ENCODE assay signal across 16 cellular contexts in genomic region chr10:102342958-102343357, GRCh38. TPM values are rescaled to one million over a fixed set of nuclear protein-coding genes. Genes with fewer than 3 reads are reported as not detected.
DNase-seq lines count a peak whose midpoint lies in the region; TF ChIP-seq lines count a peak whose summit lies in the region.
"Had no signal": no experiment of that assay in that cellular context is flagged by ENCODE, and none has a peak within 500 bp of the region (broad histone marks: within the 10 kb centered on the region; RNA-seq: fewer than 3 reads in every experiment).

No MANE protein-coding gene starts in this region.

- no peak overlapping the region for H3K4me2 ChIP-seq in Karpas-422 (ENCODE audit: low read depth, low read length, poor library complexity, severe bottlenecking)
- H3K4me2 ChIP-seq: BLaER1 had no signal

- in situ Hi-C loops in astrocyte of the cerebellum (cut with HindIII; ENCODE audit: low sequenced_read_pairs) = no loop called here

- H3K36me3 ChIP-seq in iPS-20b (ENCODE audit: insufficient read depth, low read depth, low read length) (peaks cover 6% of the 10 kb centered on the region; the same call in 1 of the 2 replicates), Karpas-422 (ENCODE audit: insufficient read depth, low read length) (no peaks in the 10 kb centered on the region)

- POLR2A ChIA-PET in AG04450 (lab: Yijun Ruan, JAX) = interaction anchor here (0.7 kb wide), 1 partner anchor 12 kb away, joined by 3 read pairs; no protein-coding TSS in a partner anchor

- H3K9me3 ChIP-seq in AG04450 (ENCODE audit: control insufficient read depth, insufficient read depth, low read length) = no peaks in the 10 kb centered on the region
- H3K9me3 ChIP-seq in iPS-20b (ENCODE audit: insufficient read depth, low read depth, low read length) = no peaks in the 10 kb centered on the region
- H3K9me3 ChIP-seq in Karpas-422 (ENCODE audit: low read length) = no peaks in the 10 kb centered on the region
- H3K9me3 ChIP-seq: BLaER1, lower lobe of right lung, pancreas had no signal

- TF ChIP-seq CTCF in AG04450 (IDR thresholded peaks at IDR 0.05; ENCODE audit: low read depth, low read length) (no peak), astrocyte of the cerebellum (IDR thresholded peaks at IDR 0.05; ENCODE audit: low read depth, low read length, missing control alignments) (no peak), nephron progenitor cell (IDR thresholded peaks at IDR 0.05) (no peak)

- peaks cover 7% of the 10 kb centered on the region for H3K27me3 Mint-ChIP-seq in nephron progenitor cell (ENCODE audit: low read depth, poor library complexity)

- no peak overlapping the region for H3K27ac Mint-ChIP-seq in nephron progenitor cell

- no peak overlapping the region for H3K4me3 ChIP-seq in AG04450 (ENCODE audit: low read depth, low read length)
- no peak overlapping the region for H3K4me3 ChIP-seq in astrocyte of the cerebellum (ENCODE audit: low read depth, low read length)
- H3K4me3 ChIP-seq in iPS-20b (ENCODE audit: low read length) = peak overlapping the region; percentile 44
- no peak overlapping the region for H3K4me3 ChIP-seq in Karpas-422 (ENCODE audit: low read length)
- H3K4me3 ChIP-seq: BLaER1, lower lobe of right lung, pancreas, SK-N-MC had no signal

- no peaks in the 10 kb centered on the region for H3K79me2 ChIP-seq in Karpas-422 (ENCODE audit: low read length)

- H3K4me3 Mint-ChIP-seq in nephron progenitor cell = no peak overlapping the region

- H3K36me3 Mint-ChIP-seq in nephron progenitor cell (ENCODE audit: low read depth) = peaks cover 18% of the 10 kb centered on the region

- no peaks in the 10 kb centered on the region for H3K27me3 ChIP-seq in AG04450 (ENCODE audit: control insufficient read depth, insufficient read depth, low read length)
- H3K27me3 ChIP-seq in iPS-20b (ENCODE audit: insufficient read depth, low read length) = peaks cover 64% of the 10 kb centered on the region
- H3K27me3 ChIP-seq in Karpas-422 (ENCODE audit: low read length) = no peaks in the 10 kb centered on the region
- H3K27me3 ChIP-seq: BLaER1, pancreas had no signal

- no peaks in the 10 kb centered on the region for H3K9me2 ChIP-seq in Karpas-422 (replicated peaks; ENCODE audit: insufficient read depth, low read length)

- H3K4me1 ChIP-seq in iPS-20b (ENCODE audit: insufficient read depth, low read length) = peaks cover 10% of the 10 kb centered on the region
- peaks cover 11% of the 10 kb centered on the region for H3K4me1 ChIP-seq in Karpas-422 (ENCODE audit: low read length)
- H3K4me1 ChIP-seq: lower lobe of right lung, pancreas had no signal

- DNase-seq in AG04450 (ENCODE audit: low read depth, low spot score) = peak; percentile 39
- peak; percentile 91 for DNase-seq in HT1080 (ENCODE audit: low read depth)
- peak; percentile 63 for DNase-seq in astrocyte of the cerebellum (ENCODE audit: low read depth)
- DNase-seq in Karpas-422 = no peak
- no peak for DNase-seq in nephron progenitor cell
- no peak for DNase-seq in DMS153 (lab: John Stamatoyannopoulos, UW)
- no peak for DNase-seq in stimulated activated CD8-positive, alpha-beta memory T cell treated with anti-CD3 and anti-CD28 coated beads, Interleukin-4, amount 100 ng/mL, for 48 hours
- DNase-seq: activated effector memory CD4-positive, alpha-beta T cell treated with anti-CD3 and anti-CD28 coated beads, Interleukin-2, amount 50 U/mL, for 16 hours; glutamatergic neuron; lower lobe of right lung; pancreas; stimulated activated CD4-positive, alpha-beta T cell treated with anti-CD3 and anti-CD28 coated beads, Interleukin-2, amount 100 ng/mL, for 24 hours; stimulated activated naive CD4-positive, alpha-beta T cell had no signal

- H4K20me1 ChIP-seq in Karpas-422 (ENCODE audit: insufficient read depth, low read depth, low read length) = no peaks in the 10 kb centered on the region

- H2AFZ ChIP-seq in Karpas-422 (ENCODE audit: low read length) = no peak overlapping the region

- H3K9ac ChIP-seq in iPS-20b (ENCODE audit: low read depth, low read length) (no peak overlapping the region), Karpas-422 (ENCODE audit: low read length) (no peak overlapping the region)
- H3K9ac ChIP-seq: BLaER1 had no signal

- H3K9me3 Mint-ChIP-seq in nephron progenitor cell = no peaks in the 10 kb centered on the region

- H3K27ac ChIP-seq in AG04450 (ENCODE audit: low read depth, low read length) (peak overlapping the region; percentile 63), iPS-20b (ENCODE audit: low read length) (no peak overlapping the region), Karpas-422 (ENCODE audit: low read length) (no peak overlapping the region)
- H3K27ac ChIP-seq: BLaER1, lower lobe of right lung, pancreas, SK-N-MC had no signal

- CTCF ChIA-PET in AG04450 (lab: Charles Lee) = interaction anchor here (1.2 to 4.8 kb wide), 3 partner anchors 9 to 113 kb away, joined by 3 to 37 read pairs (median 28); no protein-coding TSS in a partner anchor

- H3K4me1 Mint-ChIP-seq in nephron progenitor cell = peaks cover 9% of the 10 kb centered on the region

RNA-seq across cellular contexts. Expression of gene NFKB2, which starts 52.5 kb away (rescaled TPM):
- polyA plus RNA-seq in AG04450 (2011; rRNA removed) = 26.1 and 29.3 TPM in 2 replicates
- 15.4 and 19.8 TPM in 2 replicates for polyA minus RNA-seq in AG04450 (2011; rRNA and poly(A)+ RNA removed)
- 17.3 and 18.5 TPM in 2 replicates for total RNA-seq in HT1080 (2014; rRNA removed; shearing (Covaris generic))
- 17.7 and 20.6 TPM in 2 replicates for polyA plus RNA-seq in HT1080 (2015; cell fraction: cytosol; rRNA removed)
- polyA plus RNA-seq in HT1080 (2015; cell fraction: nucleus; rRNA removed) = 71.8 and 75.9 TPM in 2 replicates
- total RNA-seq in Karpas-422 (2014; rRNA removed; shearing (Covaris generic); ENCODE audit: low replicate concordance) = 3.1 and 7.4 TPM in 2 replicates

Comparison
In these comparisons a context has a peak if more than half of its experiments do, and no peak if none do; other contexts are left out.
1. DNase-seq: peak in AG04450 (single experiment), HT1080 (single experiment) and astrocyte of the cerebellum (single experiment); none in Karpas-422 (single experiment), nephron progenitor cell (single experiment), DMS153 (single experiment) and stimulated activated CD8-positive, alpha-beta memory T cell treated with anti-CD3 and anti-CD28 coated beads, Interleukin-4, amount 100 ng/mL, for 48 hours (single experiment).